24 cellular contexts compared by ENCODE assay signal in the genomic region with DNA sequence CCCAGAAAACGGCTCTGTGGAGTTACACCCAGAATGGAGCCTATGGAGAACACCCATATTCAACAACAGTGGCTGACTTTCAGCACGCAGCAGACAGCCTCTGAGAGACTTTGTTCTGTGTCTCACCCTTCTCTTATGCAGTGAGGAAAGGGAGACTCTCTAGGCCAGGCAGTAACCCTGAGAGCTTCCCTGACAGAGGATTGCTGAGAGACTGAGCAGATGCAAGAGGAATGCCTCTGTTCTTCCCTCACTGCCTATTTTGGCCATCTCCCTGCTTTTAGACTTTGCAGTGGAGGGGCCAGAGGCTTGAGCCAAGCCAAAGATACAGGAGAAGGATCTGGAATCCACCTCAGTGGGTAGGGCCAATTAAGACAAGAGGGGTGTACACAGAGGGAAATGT. TPM values are rescaled to one million over a fixed set of nuclear protein-coding genes. Genes with fewer than 3 reads are reported as not detected.
DNase-seq lines count a peak whose midpoint lies in the region; ATAC-seq, FAIRE-seq and TF ChIP-seq lines count a peak whose summit lies in the region.
"Had no signal": no experiment of that assay in that cellular context is flagged by ENCODE, and none has a peak within 500 bp of the region (broad histone marks: within the 10 kb centered on the region; RNA-seq: fewer than 3 reads in every experiment).

No MANE protein-coding gene starts in this region.

- H2AFZ ChIP-seq in K562 (ENCODE audit: low read depth, low read length): no peak overlapping the region
- no peak overlapping the region for H2AFZ ChIP-seq in PC-3 (ENCODE audit: low read length)

- TF ChIP-seq EP300 in K562 (IDR thresholded peaks at IDR 0.05; ENCODE audit: low read length): no peak

- DNase-seq in K562 (ENCODE audit: extremely low read depth in 1 of 4, low spot score in 3 of 4): no peak
- DNase-seq in heart left ventricle: peak in 3 of 5 donors; percentile 33 to 34 (median 33)
- DNase-seq in myocyte (ENCODE audit: low read depth): peak; percentile 70
- DNase-seq in uterus: peak in 1 of 2 donors; percentile 45
- no peak for DNase-seq in activated CD4-positive, CD25-positive, alpha-beta regulatory T cell (lab: John Stamatoyannopoulos, UW)
- no peak for DNase-seq in PC-3
- no peak for DNase-seq in activated CD8-positive, alpha-beta memory T cell treated with anti-CD3 and anti-CD28 coated beads, Interleukin-2, amount 10 ng/mL, durations not matched to agents 7 days and 5 days
- DNase-seq: activated CD8-positive, alpha-beta T cell treated with anti-CD3 and anti-CD28 coated beads for 36 hours; activated T-cell treated with anti-CD3 and anti-CD28 coated beads, Interleukin-2, amount 50 U/mL, for 48 hours; Calu3; effector memory CD8-positive, alpha-beta T cell; GDM1; HFFc6; Kasumi-1; NCI-H1092 treated with DMSO at 0.1 percent for 48 hours; NCI-H2107; NCI-H526 treated with DMSO at 0.1 percent for 48 hours; nucleus accumbens; SJCRH30 had no signal

- H3K27ac Mint-ChIP-seq in activated CD8-positive, alpha-beta memory T cell treated with anti-CD3 and anti-CD28 coated beads, Interleukin-2, amount 10 ng/mL, durations not matched to agents 7 days and 5 days: no peak overlapping the region
- H3K27ac Mint-ChIP-seq: activated CD8-positive, alpha-beta T cell treated with anti-CD3 and anti-CD28 coated beads for 36 hours; HFFc6; WTC11 had no signal

- ATAC-seq in K562 (peak; percentile 45), heart left ventricle (peak; percentile 63 to 85 (median 70)), PC-3 (no peak), SK-N-SH treated with all-trans-retinoic acid at 6 μM for 48 hours (no peak)
- no peak for ATAC-seq in activated CD8-positive, alpha-beta memory T cell treated with anti-CD3 and anti-CD28 coated beads, Interleukin-2, amount 10 ng/mL, durations not matched to agents 7 days and 5 days
- ATAC-seq: activated CD8-positive, alpha-beta T cell treated with anti-CD3 and anti-CD28 coated beads for 36 hours; effector memory CD8-positive, alpha-beta T cell; WTC11 had no signal

- no peaks in the 10 kb centered on the region for H3K9me3 Mint-ChIP-seq in activated CD8-positive, alpha-beta memory T cell treated with anti-CD3 and anti-CD28 coated beads, Interleukin-2, amount 10 ng/mL, durations not matched to agents 7 days and 5 days (ENCODE audit: low read depth)
- H3K9me3 Mint-ChIP-seq: activated CD8-positive, alpha-beta T cell treated with anti-CD3 and anti-CD28 coated beads for 36 hours; central memory CD8-positive, alpha-beta T cell; effector memory CD8-positive, alpha-beta T cell; HFFc6; WTC11 had no signal

- TF ChIP-seq POLR2A in K562 (conservative IDR thresholded peaks at IDR 0.05) (no peak), heart left ventricle (IDR thresholded peaks at IDR 0.05) (no peak), uterus (IDR thresholded peaks at IDR 0.05) (no peak)

- POLR2A ChIA-PET in K562 (lab: Yijun Ruan, JAX): interaction anchor here (0.5 to 1.3 kb wide), 2 partner anchors 30 to 115 kb away, joined by 3 to 4 read pairs; no protein-coding TSS in a partner anchor
- POLR2A ChIA-PET in PC-3 (lab: Charles Lee; ENCODE audit: unreplicated experiment): no interaction called here

- no peaks in the 10 kb centered on the region for H3F3A ChIP-seq in PC-3 (ENCODE audit: low read length, unreplicated experiment)

- H3K9ac ChIP-seq in K562 (ENCODE audit: insufficient read depth in 1 of 2, low read depth in 2 of 2, low read length in 2 of 2): no peak overlapping the region
- H3K9ac ChIP-seq in PC-3 (ENCODE audit: low read length): no peak overlapping the region

- H3K4me1 ChIP-seq in K562 (replicated peaks in 1 of 2; ENCODE audit: control insufficient read depth in 2 of 2, insufficient read depth in 2 of 2, low read length in 2 of 2): no peaks in the 10 kb centered on the region
- peaks cover 0 to 51% (median 10%) of the 10 kb centered on the region in 12 donors for H3K4me1 ChIP-seq in heart left ventricle
- H3K4me1 ChIP-seq in uterus: no peaks in the 10 kb centered on the region
- H3K4me1 ChIP-seq in PC-3 (ENCODE audit: insufficient read depth, low read length): 0 out of 2 replicates have a peak, but pooled peaks cover 8% of the 10 kb centered on the region
- H3K4me1 ChIP-seq: SJCRH30 had no signal

- no peak for TF ChIP-seq RAD21 in K562 (CRISPR knock-in tag; conservative IDR thresholded peaks at IDR 0.05 in 1 of 2, IDR thresholded peaks at IDR 0.05 in 1 of 2)

- no peaks in the 10 kb centered on the region for H4K20me1 ChIP-seq in K562 (replicated peaks; ENCODE audit: control insufficient read depth, insufficient read depth, low read length)
- no peaks in the 10 kb centered on the region for H4K20me1 ChIP-seq in PC-3 (ENCODE audit: low read length)

- in situ Hi-C loops in K562 (cut with MboI): no loop called here

- no peaks in the 10 kb centered on the region for H3K79me2 ChIP-seq in K562 (ENCODE audit: control insufficient read depth, insufficient read depth, low read length)
- H3K79me2 ChIP-seq in PC-3 (ENCODE audit: low read length): no peaks in the 10 kb centered on the region

- peaks cover 21% of the 10 kb centered on the region for H3K36me3 Mint-ChIP-seq in activated CD8-positive, alpha-beta memory T cell treated with anti-CD3 and anti-CD28 coated beads, Interleukin-2, amount 10 ng/mL, durations not matched to agents 7 days and 5 days

- CTCF ChIA-PET in K562 (lab: Yijun Ruan, JAX; ENCODE audit: low intra/inter-chr PET ratio) (interaction anchor here (0.6 kb wide), 1 partner anchor 101 kb away, joined by 3 read pairs; no protein-coding TSS in a partner anchor), PC-3 (lab: Charles Lee) (no interaction called here)
- CTCF ChIA-PET in activated CD8-positive, alpha-beta memory T cell treated with anti-CD3 and anti-CD28 coated beads, Interleukin-2, amount 10 ng/mL, durations not matched to agents 7 days and 5 days (lab: Charles Lee): no interaction called here

- intact Hi-C loops in K562 (cut with micrococcal nuclease): no loop called here
- intact Hi-C loops in heart left ventricle (cut with DNase I): loop anchor here in 7 of 10 donors (2.0 to 5.0 kb wide), 3 partner anchors 40 to 43 kb away; partner anchors contain the start of gene SLC16A1 (in 6 of the 7)
- intact Hi-C loops in uterus (cut with DNase I; ENCODE audit: low total_unique reads): no loop called here
- intact Hi-C loops in PC-3 (cut with micrococcal nuclease): no loop called here

- no peaks in the 10 kb centered on the region for H3K9me3 ChIP-seq in K562 (replicated peaks; ENCODE audit: control insufficient read depth, insufficient read depth, low read depth, low read length)
- H3K9me3 ChIP-seq in heart left ventricle: no peaks in the 10 kb centered on the region
- no peaks in the 10 kb centered on the region for H3K9me3 ChIP-seq in uterus
- no peaks in the 10 kb centered on the region for H3K9me3 ChIP-seq in PC-3 (ENCODE audit: low read length)
- H3K9me3 ChIP-seq: SJCRH30 had no signal

- H3K27ac ChIP-seq in K562 (ENCODE audit: extremely low read depth, low read depth, low read length) (no peak overlapping the region), heart left ventricle (peak overlapping the region; percentile 16 to 94 (median 82)), uterus (peak overlapping the region; percentile 63 to 86), PC-3 (ENCODE audit: low read length) (no peak overlapping the region)
- H3K27ac ChIP-seq: SJCRH30 had no signal

- H3K4me3 ChIP-seq in K562 (no peak overlapping the region), heart left ventricle (no peak overlapping the region), uterus (no peak overlapping the region), PC-3 (ENCODE audit: low read length) (no peak overlapping the region)
- H3K4me3 ChIP-seq: SJCRH30, smooth muscle cell had no signal

- BruUV-seq in K562 (replicated peaks; lab: Mats Ljungman, UMichigan) (no TSS peak), PC-3 (replicated peaks; lab: Mats Ljungman, UMichigan) (no TSS peak)

- peaks cover 4% of the 10 kb centered on the region for H3K4me1 Mint-ChIP-seq in activated CD8-positive, alpha-beta memory T cell treated with anti-CD3 and anti-CD28 coated beads, Interleukin-2, amount 10 ng/mL, durations not matched to agents 7 days and 5 days
- H3K4me1 Mint-ChIP-seq: central memory CD8-positive, alpha-beta T cell had no signal

- no peak overlapping the region for H3K4me2 ChIP-seq in K562 (ENCODE audit: insufficient read depth, low read length)
- H3K4me2 ChIP-seq in PC-3 (ENCODE audit: low read length): no peak overlapping the region
- H3K4me2 ChIP-seq: smooth muscle cell had no signal

- TF ChIP-seq CTCF in K562 (IDR thresholded peaks at IDR 0.05 in 2 of 3, conservative IDR thresholded peaks at IDR 0.05 in 1 of 3; ENCODE audit: insufficient read depth in 2 of 3, low read depth in 1 of 3, low read length in 3 of 3) (no peak), heart left ventricle (IDR thresholded peaks at IDR 0.05) (no peak), uterus (IDR thresholded peaks at IDR 0.05) (no peak), PC-3 (conservative IDR thresholded peaks at IDR 0.05; ENCODE audit: low read depth, low read length) (no peak)

- no peak overlapping the region for H3K4me3 Mint-ChIP-seq in activated CD8-positive, alpha-beta memory T cell treated with anti-CD3 and anti-CD28 coated beads, Interleukin-2, amount 10 ng/mL, durations not matched to agents 7 days and 5 days
- H3K4me3 Mint-ChIP-seq: activated CD8-positive, alpha-beta T cell treated with anti-CD3 and anti-CD28 coated beads for 36 hours; central memory CD8-positive, alpha-beta T cell; effector memory CD8-positive, alpha-beta T cell; HFFc6; WTC11 had no signal

- H3K27me3 Mint-ChIP-seq in activated CD8-positive, alpha-beta memory T cell treated with anti-CD3 and anti-CD28 coated beads, Interleukin-2, amount 10 ng/mL, durations not matched to agents 7 days and 5 days: no peaks in the 10 kb centered on the region
- H3K27me3 Mint-ChIP-seq: activated CD8-positive, alpha-beta T cell treated with anti-CD3 and anti-CD28 coated beads for 36 hours; central memory CD8-positive, alpha-beta T cell; effector memory CD8-positive, alpha-beta T cell had no signal

- WGBS in K562 (ENCODE audit: insufficient coverage, low coverage, missing lambda C conversion rate): 63% methylated on average over 2 of the region's 2 CpGs
- 47 to 54% (median 49%) methylated on average over 2 of the region's 2 CpGs for WGBS in heart left ventricle, 4 donors

- H3K9me1 ChIP-seq in K562 (ENCODE audit: control insufficient read depth, insufficient read depth, low read length): no peaks in the 10 kb centered on the region

- no peaks in the 10 kb centered on the region for H3K27me3 ChIP-seq in K562 (ENCODE audit: control insufficient read depth in 2 of 2, insufficient read depth in 2 of 2, low read length in 2 of 2)
- H3K27me3 ChIP-seq in heart left ventricle: no peaks in the 10 kb centered on the region
- H3K27me3 ChIP-seq in uterus: no peaks in the 10 kb centered on the region
- no peaks in the 10 kb centered on the region for H3K27me3 ChIP-seq in PC-3 (ENCODE audit: low read length)
- H3K27me3 ChIP-seq: SJCRH30 had no signal

- no peak for FAIRE-seq in K562 (lab: Jason Lieb, UNC)
- FAIRE-seq: GM12891 had no signal

- H3K9me2 ChIP-seq in PC-3 (replicated peaks; ENCODE audit: low read length): no peaks in the 10 kb centered on the region

- H3K36me3 ChIP-seq in K562 (ENCODE audit: control insufficient read depth, insufficient read depth, low read length) (peaks cover 3% of the 10 kb centered on the region; the same call in 1 of the 3 replicates), heart left ventricle (peaks cover 0 to 15% (median 0%) of the 10 kb centered on the region in 9 donors), uterus (no peaks in the 10 kb centered on the region), PC-3 (ENCODE audit: low read depth, low read length) (no peaks in the 10 kb centered on the region)

RNA-seq across cellular contexts. Expression of gene SLC16A1, which starts 41.8 kb away (rescaled TPM):
- total RNA-seq in K562 (2011; cell fraction: chromatin; rRNA removed; ENCODE audit: low replicate concordance): 283 and 319 TPM in 2 replicates
- total RNA-seq in K562 (2011; cell fraction: nucleolus; rRNA removed): 209 and 233 TPM in 2 replicates
- total RNA-seq in K562 (2011; cell fraction: nucleoplasm; rRNA removed): 244 and 265 TPM in 2 replicates
- 104 and 148 TPM in 2 replicates for total RNA-seq in K562 (2014; rRNA removed)
- total RNA-seq in K562 (2014; rRNA removed; fragmentation: Illumina TruSeq; extraction: Trizol): 168 and 185 TPM in 2 replicates
- 111 and 117 TPM in 2 replicates for total RNA-seq in K562 (2015; rRNA removed; fragmentation: Illumina TruSeq; extraction: Trizol)
- 151 and 169 TPM in 2 replicates for total RNA-seq in K562 (2021)
- 229 and 244 TPM in 2 replicates for polyA plus RNA-seq in K562 (2011; rRNA removed)
- polyA plus RNA-seq in K562 (2011; cell fraction: cytosol; rRNA removed): 256 and 343 TPM in 2 replicates
- polyA plus RNA-seq in K562 (2011; cell fraction: nucleus; rRNA removed): 106 and 150 TPM in 2 replicates
- 100 and 134 TPM in 2 replicates for polyA plus RNA-seq in K562 (2012)
- polyA plus RNA-seq in K562 (2014; fragmentation: Illumina TruSeq; extraction: Trizol): 109 and 137 TPM in 2 replicates
- polyA plus RNA-seq in K562 (2014; fragmentation: Nextera tagmentation; extraction: Ambion mirVana): 10 to 100 TPM; 79.0 to 82.5 TPM
- 73.1 and 85.6 TPM in 2 replicates for polyA plus RNA-seq in K562 (2014; rRNA removed)
- 488 and 502 TPM in 2 replicates for polyA minus RNA-seq in K562 (2011; rRNA and poly(A)+ RNA removed)
- polyA minus RNA-seq in K562 (2011; cell fraction: cytosol; rRNA and poly(A)+ RNA removed): 198 and 213 TPM in 2 replicates
- 56.5 and 94.0 TPM in 2 replicates for polyA minus RNA-seq in K562 (2011; cell fraction: nucleus; rRNA and poly(A)+ RNA removed)
- total RNA-seq in heart left ventricle: 100 to 1,000 TPM; 116 to 192 (median 133) TPM
- 10 to 100 TPM; 60.5 to 75.1 TPM for polyA plus RNA-seq in heart left ventricle
- 74.7 and 117 TPM in 2 replicates for total RNA-seq in myocyte
- polyA plus RNA-seq in myocyte (2012): 42.3 TPM
- total RNA-seq in uterus: 10 to 100 TPM; 12.6 to 76.3 (median 39.5) TPM
- 103 and 116 TPM in 2 replicates for total RNA-seq in PC-3 (2014; rRNA removed)
- total RNA-seq in activated CD8-positive, alpha-beta memory T cell treated with anti-CD3 and anti-CD28 coated beads, Interleukin-2, amount 10 ng/mL, durations not matched to agents 7 days and 5 days: 10 to 100 TPM; 47.6 to 57.3 TPM

Comparison
In these comparisons a context has a peak if more than half of its experiments do, and no peak if none do; other contexts are left out.
1. ATAC-seq: peak in K562 (single experiment) and heart left ventricle (4 of 4); none in PC-3 (single experiment), SK-N-SH treated with all-trans-retinoic acid at 6 μM for 48 hours (single experiment) and activated CD8-positive, alpha-beta memory T cell treated with anti-CD3 and anti-CD28 coated beads, Interleukin-2, amount 10 ng/mL, durations not matched to agents 7 days and 5 days (single experiment).
2. DNase-seq: peak in heart left ventricle (3 of 5) and myocyte (single experiment); none in K562 (0 of 4), activated CD4-positive, CD25-positive, alpha-beta regulatory T cell (0 of 4), PC-3 (single experiment) and activated CD8-positive, alpha-beta memory T cell treated with anti-CD3 and anti-CD28 coated beads, Interleukin-2, amount 10 ng/mL, durations not matched to agents 7 days and 5 days (single experiment).
3. H3K27ac ChIP-seq: peak in heart left ventricle (12 of 12) and uterus (2 of 2); none in K562 (single experiment) and PC-3 (single experiment).
4. intact Hi-C loops: an anchor here in heart left ventricle (2.0 to 5.0 kb wide); none called in K562, uterus and PC-3.